In the genomic region with DNA sequence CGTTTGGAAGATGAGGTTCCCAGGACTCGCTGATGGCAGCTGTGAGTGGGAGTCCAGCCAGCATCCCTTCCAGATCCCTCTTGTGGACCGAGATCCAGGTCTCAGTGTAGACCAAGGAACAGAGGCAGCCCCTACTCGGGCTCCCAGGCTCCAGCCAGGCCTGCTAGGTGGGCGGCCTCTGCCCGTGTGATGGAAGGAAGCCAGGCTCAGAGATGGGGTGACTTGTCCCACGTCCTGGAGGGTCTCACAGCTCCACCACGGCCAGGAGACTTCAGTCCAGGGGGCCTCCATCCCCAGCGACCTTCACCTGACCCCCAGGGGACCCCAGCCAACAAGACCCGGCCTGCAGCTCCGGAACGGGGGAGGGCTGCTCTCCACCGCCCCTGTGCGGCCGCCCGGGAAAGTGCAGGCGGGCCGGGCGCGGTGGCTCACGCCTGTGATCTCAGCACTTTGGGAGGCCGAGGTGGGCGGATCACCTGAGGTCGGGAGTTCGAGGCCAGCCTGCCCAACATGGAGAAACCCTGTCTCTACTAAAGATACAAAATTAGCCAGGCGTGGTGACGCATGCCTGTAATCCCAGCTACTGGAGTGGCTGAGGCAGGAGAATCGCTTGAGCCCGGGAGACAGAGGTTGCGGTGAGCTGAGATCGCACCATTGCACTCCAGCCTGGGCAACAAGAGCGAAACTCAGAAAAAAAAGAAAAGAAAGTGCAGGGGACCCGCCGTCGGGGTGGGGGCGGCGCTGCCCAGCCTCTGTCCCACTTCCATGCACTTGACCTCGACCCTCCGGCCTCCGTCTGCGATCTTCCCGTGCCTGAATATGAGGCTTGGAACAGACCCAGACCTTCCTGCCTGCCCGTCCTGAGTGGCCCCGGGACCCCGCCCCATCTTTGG, we compare ENCODE assay signal across 8 cellular contexts. TPM values are rescaled to one million over a fixed set of nuclear protein-coding genes. Genes with fewer than 3 reads are reported as not detected.
DNase-seq lines count a peak whose midpoint lies in the region; ATAC-seq and TF ChIP-seq lines count a peak whose summit lies in the region.

No MANE protein-coding gene starts in this region.

- no peaks in the 10 kb centered on the region for H3K4me1 ChIP-seq in smooth muscle cell (ENCODE audit: low read depth)

- WGBS in smooth muscle cell (ENCODE audit: low lambda C conversion rate) = 31% methylated on average over 39 of the region's 45 CpGs

- DNase-seq in ELF-1 (ENCODE audit: low read depth, low spot score) = peak; percentile 90
- DNase-seq in activated T-cell treated with anti-CD3 and anti-CD28 coated beads, Interleukin-2, amount 50 U/mL, for 48 hours = peak; percentile 77 to 83
- peak; percentile 51 for DNase-seq in germinal center (ENCODE audit: low spot score)
- DNase-seq in smooth muscle cell (lab: John Stamatoyannopoulos, UW; ENCODE audit: unreplicated experiment) = peak; percentile 11
- no peak for DNase-seq in midbrain (lab: John Stamatoyannopoulos, UW)

- H3F3A ChIP-seq in smooth muscle cell (ENCODE audit: low read depth) = peaks cover 5% of the 10 kb centered on the region

- peak; percentile 47 for TF ChIP-seq CTCF in LNCAP (IDR thresholded peaks at IDR 0.05)
- peak; percentile 76 for TF ChIP-seq CTCF in smooth muscle cell (IDR thresholded peaks at IDR 0.05; ENCODE audit: borderline replicate concordance, insufficient read depth, poor library complexity, severe bottlenecking)

- H3K9me3 ChIP-seq in smooth muscle cell (replicated peaks; ENCODE audit: low read depth) = no peaks in the 10 kb centered on the region

- H4K20me1 ChIP-seq in smooth muscle cell (ENCODE audit: low read depth) = no peaks in the 10 kb centered on the region

- no peak overlapping the region for H3K4me3 ChIP-seq in smooth muscle cell

- no peak overlapping the region for H3K4me2 ChIP-seq in smooth muscle cell

- no peak overlapping the region for H3K27ac ChIP-seq in smooth muscle cell (ENCODE audit: low read depth)

- H3K27me3 ChIP-seq in smooth muscle cell (ENCODE audit: low read depth) = peaks cover 32% of the 10 kb centered on the region

- no peaks in the 10 kb centered on the region for H3K36me3 ChIP-seq in smooth muscle cell (ENCODE audit: low read depth)

- no peak overlapping the region for H2AFZ ChIP-seq in smooth muscle cell (ENCODE audit: low read depth)

- H3K9ac ChIP-seq in smooth muscle cell (ENCODE audit: low read depth) = no peak overlapping the region

- ATAC-seq in HG02884 (IDR thresholded peaks at IDR 0.05; ENCODE audit: unreplicated experiment) (no peak), HG02798 (IDR thresholded peaks at IDR 0.05; ENCODE audit: poor library complexity, unreplicated experiment) (no peak)

- H3K79me2 ChIP-seq in smooth muscle cell (ENCODE audit: low read depth) = no peaks in the 10 kb centered on the region

RNA-seq across cellular contexts. Expression of a gene that starts 0.6 kb away (rescaled TPM):
- not detected in 2 replicates for total RNA-seq in smooth muscle cell
- polyA plus RNA-seq in smooth muscle cell = 0.24 TPM in 1 of 2 replicates, not detected in the other

RNA-seq across cellular contexts. Expression of a gene that starts 11.6 kb away (rescaled TPM):
- 14.6 and 20.5 TPM in 2 replicates for total RNA-seq in smooth muscle cell
- polyA plus RNA-seq in smooth muscle cell = 49.3 and 51.3 TPM in 2 replicates

RNA-seq across cellular contexts. Expression of a gene that starts 34.9 kb away (rescaled TPM):
- total RNA-seq in smooth muscle cell = 10.8 and 15.6 TPM in 2 replicates
- 29.3 and 34.5 TPM in 2 replicates for polyA plus RNA-seq in smooth muscle cell

RNA-seq across cellular contexts. Expression of a gene that starts 35.9 kb away (rescaled TPM):
- 67.7 and 72.7 TPM in 2 replicates for total RNA-seq in smooth muscle cell
- 151 and 159 TPM in 2 replicates for polyA plus RNA-seq in smooth muscle cell

RNA-seq across cellular contexts. Expression of a gene that starts 48.2 kb away (rescaled TPM):
- not detected in 2 replicates for total RNA-seq in smooth muscle cell
- polyA plus RNA-seq in smooth muscle cell = 0.23 and 0.64 TPM in 2 replicates
